In genomic region chr6:79115557-79115956, GRCh38 we compare ENCODE assay signal across 26 cellular contexts.
"Had no signal": no experiment of that assay in that cellular context is flagged by ENCODE, and none has a peak within 500 bp of the region (broad histone marks: within the 10 kb centered on the region; RNA-seq: fewer than 3 reads in every experiment).

No MANE protein-coding gene starts in this region.

- H3K4me2 ChIP-seq: KMS-11, SK-N-SH had no signal

- H3K4me3 Mint-ChIP-seq: IgD-negative memory B cell had no signal

- H3K9ac ChIP-seq: KMS-11, SK-N-SH had no signal

- H3K27ac Mint-ChIP-seq: IgD-negative memory B cell had no signal

- ATAC-seq: K562 had no signal

- H3K36me3 Mint-ChIP-seq: IgD-negative memory B cell had no signal

- H3K4me3 ChIP-seq: K562 had no signal

- DNase-seq: Kasumi-1, MV-4-11, NCI-H1048, NCI-H1105 treated with DMSO at 0.1 percent for 48 hours, NCI-H1436, NCI-H187, NCI-H2029, NCI-H2081 treated with DMSO at 0.1 percent for 48 hours, NCI-H2171, NCI-H226, NCI-H446, NCI-H510A, NCI-H524 treated with DMSO at 0.1 percent for 48 hours, NCI-H69, NCI-H774, Right ventricle myocardium superior, RPMI8226, SIG-M5, SK-N-SH, SW 1271 had no signal

- H3K4me1 Mint-ChIP-seq: IgD-negative memory B cell had no signal

- H3K9me3 Mint-ChIP-seq: IgD-negative memory B cell had no signal

- H3K9me2 ChIP-seq: SK-N-SH had no signal

- H3K27ac ChIP-seq: HL-60, KMS-11 had no signal

- H3K9me3 ChIP-seq: SK-N-SH had no signal

- FAIRE-seq: HTR-8/SVneo, K562, RCC 7860 had no signal
